In the genomic region with DNA sequence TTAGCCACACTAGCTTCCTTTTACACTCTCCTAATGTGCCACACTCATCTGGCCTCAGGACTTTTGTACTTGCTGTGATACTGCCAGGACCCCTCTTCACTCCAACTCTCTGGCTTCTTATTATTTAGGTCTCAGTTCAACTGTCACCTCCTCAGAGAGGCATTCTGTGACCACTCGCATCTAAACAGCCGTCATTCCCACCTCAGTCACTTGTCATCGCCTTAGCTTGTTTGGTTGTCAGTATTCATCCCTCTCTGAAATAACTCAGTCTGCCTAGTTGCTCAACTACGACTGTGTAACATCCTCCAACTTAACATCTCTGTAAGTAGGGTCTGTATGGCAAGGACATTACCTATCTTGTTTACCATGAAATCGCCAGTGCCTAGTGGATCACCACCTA, we compare ENCODE assay signal across 18 cellular contexts. TPM values are rescaled to one million over a fixed set of nuclear protein-coding genes. Genes with fewer than 3 reads are reported as not detected.
A peak's percentile ranks its signal among the peaks of the same experiment; 100 is the strongest.
DNase-seq lines count a peak whose midpoint lies in the region; ATAC-seq and TF ChIP-seq lines count a peak whose summit lies in the region.
"Had no signal": no experiment of that assay in that cellular context is flagged by ENCODE, and none has a peak within 500 bp of the region (broad histone marks: within the 10 kb centered on the region; RNA-seq: fewer than 3 reads in every experiment).

No MANE protein-coding gene starts in this region.

- H3K27me3 ChIP-seq in CD4-positive, CD25-positive, alpha-beta regulatory T cell (ENCODE audit: control insufficient read depth, insufficient read depth, low read length), result no peaks in the 10 kb centered on the region
- H3K27me3 ChIP-seq: BE2C had no signal

- H3K27me3 Mint-ChIP-seq in CD4-positive, CD25-positive, alpha-beta regulatory T cell, result no peaks in the 10 kb centered on the region
- H3K27me3 Mint-ChIP-seq in dendritic cell treated with granulocyte-macrophage colony-stimulating factor and Interleukin-4, amounts not matched to agents 40 ng/mL and 50 ng/mL, for 4 days, result no peaks in the 10 kb centered on the region
- H3K27me3 Mint-ChIP-seq in naive thymus-derived CD8-positive, alpha-beta T cell, result no peaks in the 10 kb centered on the region
- H3K27me3 Mint-ChIP-seq: activated B cell treated with CpG ODN at 0.5 μM for 24 hours had no signal

- POLR2A ChIA-PET in HEK293 (lab: Yijun Ruan, JAX), result no interaction called here
- POLR2A ChIA-PET in naive thymus-derived CD8-positive, alpha-beta T cell (lab: Charles Lee), result interaction anchor here (0.5 to 2.4 kb wide), 10 partner anchors 12 to 67 kb away, joined by 3 to 12 read pairs (median 4); a partner anchor contains a TSS

- peak overlapping the region in 2 of 4 donors; percentile 3 to 4 for H3K4me3 Mint-ChIP-seq in CD4-positive, CD25-positive, alpha-beta regulatory T cell
- H3K4me3 Mint-ChIP-seq in dendritic cell treated with granulocyte-macrophage colony-stimulating factor and Interleukin-4, amounts not matched to agents 40 ng/mL and 50 ng/mL, for 4 days, result no peak overlapping the region
- H3K4me3 Mint-ChIP-seq in naive thymus-derived CD8-positive, alpha-beta T cell, result peak overlapping the region; percentile 8 to 79 (median 62)
- H3K4me3 Mint-ChIP-seq: activated B cell treated with CpG ODN at 0.5 μM for 24 hours had no signal

- DNase-seq in CD4-positive, CD25-positive, alpha-beta regulatory T cell, result no peak
- DNase-seq in naive thymus-derived CD8-positive, alpha-beta T cell, result no peak
- no peak for DNase-seq in nucleus accumbens (lab: John Stamatoyannopoulos, UW)
- no peak for DNase-seq in retina
- DNase-seq in NK-92 (lab: John Stamatoyannopoulos, UW; ENCODE audit: unreplicated experiment), result no peak
- no peak for DNase-seq in NCI-H82 treated with DMSO at 0.1 percent for 48 hours (lab: John Stamatoyannopoulos, UW; ENCODE audit: unreplicated experiment)
- DNase-seq: activated B cell treated with CpG ODN at 0.5 μM for 24 hours; BE2C; effector CD8-positive, alpha-beta T cell; foreskin fibroblast; HCEC 1CT; NCI-H1694; NCI-H510A treated with DMSO at 0.1 percent for 48 hours; PC-9 had no signal

- no peak for ATAC-seq in CD4-positive, CD25-positive, alpha-beta regulatory T cell (ENCODE audit: low read depth in 2 of 2)
- ATAC-seq in naive thymus-derived CD8-positive, alpha-beta T cell, result peak; percentile 19 to 24

- no peaks in the 10 kb centered on the region for H3K9me3 ChIP-seq in CD4-positive, CD25-positive, alpha-beta regulatory T cell (ENCODE audit: control insufficient read depth in 2 of 2, low read length in 2 of 2)
- H3K9me3 ChIP-seq in HEK293 (ENCODE audit: control insufficient read depth, insufficient read depth, low read depth, low read length), result no peaks in the 10 kb centered on the region
- H3K9me3 ChIP-seq: BE2C, thoracic aorta had no signal

- H3K4me1 ChIP-seq in CD4-positive, CD25-positive, alpha-beta regulatory T cell (ENCODE audit: control insufficient read depth, insufficient read depth, low read length, poor library complexity, severe bottlenecking), result peaks cover 23% of the 10 kb centered on the region
- H3K4me1 ChIP-seq in HEK293 (ENCODE audit: control insufficient read depth, insufficient read depth, low read length), result no peaks in the 10 kb centered on the region
- H3K4me1 ChIP-seq: BE2C had no signal

- peaks cover 15 to 79% (median 50%) of the 10 kb centered on the region in 4 donors for H3K4me1 Mint-ChIP-seq in CD4-positive, CD25-positive, alpha-beta regulatory T cell
- peaks cover 53% of the 10 kb centered on the region for H3K4me1 Mint-ChIP-seq in dendritic cell treated with granulocyte-macrophage colony-stimulating factor and Interleukin-4, amounts not matched to agents 40 ng/mL and 50 ng/mL, for 4 days (ENCODE audit: low read depth)
- H3K4me1 Mint-ChIP-seq in naive thymus-derived CD8-positive, alpha-beta T cell, result peaks cover 45 to 83% (median 79%) of the 10 kb centered on the region in 4 donors

- no peak overlapping the region for H3K27ac ChIP-seq in CD4-positive, CD25-positive, alpha-beta regulatory T cell (ENCODE audit: insufficient read depth, low read length, poor library complexity, severe bottlenecking)
- H3K27ac ChIP-seq in HEK293 (ENCODE audit: extremely low read depth, low read depth, low read length), result no peak overlapping the region
- H3K27ac ChIP-seq: HL-60, PC-9 had no signal

- no peaks in the 10 kb centered on the region for H3K9me3 Mint-ChIP-seq in CD4-positive, CD25-positive, alpha-beta regulatory T cell
- H3K9me3 Mint-ChIP-seq in dendritic cell treated with granulocyte-macrophage colony-stimulating factor and Interleukin-4, amounts not matched to agents 40 ng/mL and 50 ng/mL, for 4 days, result no peaks in the 10 kb centered on the region
- H3K9me3 Mint-ChIP-seq in naive thymus-derived CD8-positive, alpha-beta T cell, result no peaks in the 10 kb centered on the region
- H3K9me3 Mint-ChIP-seq: activated B cell treated with CpG ODN at 0.5 μM for 24 hours had no signal

- TF ChIP-seq CTCF in HEK293 (tag by site-specific recombination; IDR thresholded peaks at IDR 0.05), result no peak

- CTCF ChIA-PET in HEK293 (lab: Yijun Ruan, JAX), result no interaction called here

- H3K4me3 ChIP-seq in CD4-positive, CD25-positive, alpha-beta regulatory T cell (ENCODE audit: low read depth, low read length), result no peak overlapping the region
- no peak overlapping the region for H3K4me3 ChIP-seq in HEK293 (ENCODE audit: low read depth, low read length)
- H3K4me3 ChIP-seq: PC-9 had no signal

- H3K36me3 ChIP-seq in CD4-positive, CD25-positive, alpha-beta regulatory T cell (ENCODE audit: control insufficient read depth, insufficient read depth, low read length), result peaks cover 2% of the 10 kb centered on the region
- H3K36me3 ChIP-seq in HEK293 (ENCODE audit: control insufficient read depth in 2 of 2, insufficient read depth in 1 of 2, low read length in 2 of 2), result no peaks in the 10 kb centered on the region
- H3K36me3 ChIP-seq: BE2C, thoracic aorta had no signal

- intact Hi-C loops in dendritic cell treated with granulocyte-macrophage colony-stimulating factor and Interleukin-4, amounts not matched to agents 40 ng/mL and 50 ng/mL, for 4 days (cut with micrococcal nuclease), result no loop called here

- H3K27ac Mint-ChIP-seq in CD4-positive, CD25-positive, alpha-beta regulatory T cell, result peak overlapping the region in 2 of 3 donors; percentile 1 to 72
- peak overlapping the region; percentile 59 for H3K27ac Mint-ChIP-seq in dendritic cell treated with granulocyte-macrophage colony-stimulating factor and Interleukin-4, amounts not matched to agents 40 ng/mL and 50 ng/mL, for 4 days
- H3K27ac Mint-ChIP-seq in naive thymus-derived CD8-positive, alpha-beta T cell, result peak overlapping the region; percentile 83 to 95 (median 88)
- H3K27ac Mint-ChIP-seq: activated B cell treated with CpG ODN at 0.5 μM for 24 hours had no signal

- H3K36me3 Mint-ChIP-seq in CD4-positive, CD25-positive, alpha-beta regulatory T cell, result peaks cover 28% of the 10 kb centered on the region
- peaks cover 63% of the 10 kb centered on the region for H3K36me3 Mint-ChIP-seq in dendritic cell treated with granulocyte-macrophage colony-stimulating factor and Interleukin-4, amounts not matched to agents 40 ng/mL and 50 ng/mL, for 4 days (ENCODE audit: low read depth)
- peaks cover 0 to 32% (median 4%) of the 10 kb centered on the region in 3 donors for H3K36me3 Mint-ChIP-seq in naive thymus-derived CD8-positive, alpha-beta T cell

TF ChIP-seq in HEK293, 187 proteins besides CTCF, POLR2A, EP300 and RAD21:
- TF ChIP-seq ZNF623 (tag by site-specific recombination; IDR thresholded peaks at IDR 0.05) (peak; percentile 22; the same call in 1 of the 2 replicates), ZNF133 (tag by site-specific recombination; IDR thresholded peaks at IDR 0.05) (no peak), ZNF223 (tag by site-specific recombination; IDR thresholded peaks at IDR 0.05) (no peak), ZNF600 (tag by site-specific recombination; IDR thresholded peaks at IDR 0.05) (no peak)
- TF ChIP-seq, protein P1, sequence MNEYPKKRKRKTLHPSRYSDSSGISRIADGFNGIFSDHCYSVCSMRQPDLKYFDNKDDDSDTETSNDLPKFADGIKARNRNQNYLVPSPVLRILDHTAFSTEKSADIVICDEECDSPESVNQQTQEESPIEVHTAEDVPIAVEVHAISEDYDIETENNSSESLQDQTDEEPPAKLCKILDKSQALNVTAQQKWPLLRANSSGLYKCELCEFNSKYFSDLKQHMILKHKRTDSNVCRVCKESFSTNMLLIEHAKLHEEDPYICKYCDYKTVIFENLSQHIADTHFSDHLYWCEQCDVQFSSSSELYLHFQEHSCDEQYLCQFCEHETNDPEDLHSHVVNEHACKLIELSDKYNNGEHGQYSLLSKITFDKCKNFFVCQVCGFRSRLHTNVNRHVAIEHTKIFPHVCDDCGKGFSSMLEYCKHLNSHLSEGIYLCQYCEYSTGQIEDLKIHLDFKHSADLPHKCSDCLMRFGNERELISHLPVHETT (tag by site-specific recombination; IDR thresholded peaks at IDR 0.05), result no peak

RNA-seq across cellular contexts. Expression of a gene that starts 27.2 kb away (rescaled TPM):
- 105 TPM for total RNA-seq in CD4-positive, CD25-positive, alpha-beta regulatory T cell
- polyA plus RNA-seq in CD4-positive, CD25-positive, alpha-beta regulatory T cell, result 100 to 1,000 TPM; 101 to 143 (median 129) TPM
- 100 to 1,000 TPM; 291 to 295 TPM for total RNA-seq in naive thymus-derived CD8-positive, alpha-beta T cell
- 100 to 1,000 TPM; 285 to 350 (median 310) TPM for polyA plus RNA-seq in naive thymus-derived CD8-positive, alpha-beta T cell

Comparison
In these comparisons a context has a peak if more than half of its experiments do, and no peak if none do; other contexts are left out.
1. ATAC-seq: peak in naive thymus-derived CD8-positive, alpha-beta T cell (2 of 2); none in CD4-positive, CD25-positive, alpha-beta regulatory T cell (0 of 2).
2. H3K27ac Mint-ChIP-seq: peak in every context shown above with its lines; median percentile 88 in naive thymus-derived CD8-positive, alpha-beta T cell; 59 in dendritic cell treated with granulocyte-macrophage colony-stimulating factor and Interleukin-4, amounts not matched to agents 40 ng/mL and 50 ng/mL, for 4 days; 36 in CD4-positive, CD25-positive, alpha-beta regulatory T cell.